Comparison of ENCODE assay signal across 11 cellular contexts in the genomic region with DNA sequence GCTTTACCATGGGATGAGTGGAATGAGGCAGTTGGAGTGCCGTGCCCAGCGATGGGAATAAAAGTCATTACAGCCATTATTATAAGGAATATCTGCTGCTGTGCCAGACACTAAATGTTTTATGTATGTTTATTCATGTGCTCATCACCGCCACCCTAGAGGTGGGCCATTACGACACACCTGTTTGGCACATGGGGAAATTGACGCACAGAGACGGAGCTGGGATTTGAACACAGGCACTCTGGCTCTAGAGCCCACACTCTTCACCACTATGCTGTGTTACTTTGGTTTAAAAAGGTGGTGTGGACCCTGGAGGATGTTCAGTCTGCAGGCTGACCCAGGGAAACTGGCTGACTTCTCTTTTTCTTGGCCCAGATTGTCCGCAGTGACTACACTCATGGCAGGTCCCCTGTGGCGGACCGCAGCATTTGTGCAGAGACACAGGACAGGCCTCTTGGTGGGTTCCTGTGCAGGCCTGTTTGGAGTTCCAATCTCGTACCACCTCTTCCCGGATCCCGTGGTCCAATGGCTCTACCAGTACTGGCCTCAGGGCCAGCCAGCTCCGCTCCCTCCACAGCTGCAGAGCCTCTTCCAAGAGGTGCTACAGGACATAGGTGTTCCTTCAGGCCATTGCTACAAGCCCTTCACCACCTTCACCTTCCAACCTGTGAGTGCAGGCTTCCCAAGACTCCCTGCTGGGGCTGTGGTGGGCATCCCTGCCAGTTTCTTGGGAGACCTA. TPM values are rescaled to one million over a fixed set of nuclear protein-coding genes. Genes with fewer than 3 reads are reported as not detected.
DNase-seq lines count a peak whose midpoint lies in the region; ATAC-seq, FAIRE-seq and TF ChIP-seq lines count a peak whose summit lies in the region.
"Had no signal": no experiment of that assay in that cellular context is flagged by ENCODE, and none has a peak within 500 bp of the region (broad histone marks: within the 10 kb centered on the region; RNA-seq: fewer than 3 reads in every experiment).

No MANE protein-coding gene starts in this region.

- no peak overlapping the region for H2BK20ac ChIP-seq in H9 (ENCODE audit: low read depth, low read length, poor library complexity, severe bottlenecking)

- no peaks in the 10 kb centered on the region for H3K27me3 Mint-ChIP-seq in CD4-positive, alpha-beta T cell
- no peaks in the 10 kb centered on the region for H3K27me3 Mint-ChIP-seq in H9 (ENCODE audit: low read depth)
- no peaks in the 10 kb centered on the region for H3K27me3 Mint-ChIP-seq in activated CD4-positive, alpha-beta memory T cell treated with anti-CD3 and anti-CD28 coated beads for 36 hours
- peaks cover 0 to 18% (median 0%) of the 10 kb centered on the region in 5 donors for H3K27me3 Mint-ChIP-seq in naive thymus-derived CD4-positive, alpha-beta T cell

- no peak overlapping the region for H2AK5ac ChIP-seq in H9 (ENCODE audit: insufficient read length, low read length)

- no peak overlapping the region for H3K9ac ChIP-seq in H9 (ENCODE audit: extremely low read depth, insufficient read length, low read length)

- H2BK15ac ChIP-seq in H9 (ENCODE audit: low read depth, low read length), result no peak overlapping the region

- peaks cover 8% of the 10 kb centered on the region; the same call in 1 of the 2 replicates for H3K79me2 ChIP-seq in H9 (ENCODE audit: insufficient read depth, low read length)

- peaks cover 7% of the 10 kb centered on the region for H3K23me2 ChIP-seq in H9 (ENCODE audit: insufficient read length, low read depth, low read length, poor library complexity, severe bottlenecking)

- H3K4me3 Mint-ChIP-seq in CD4-positive, alpha-beta T cell, result peak overlapping the region; percentile 82
- peak overlapping the region; percentile 73 to 90 for H3K4me3 Mint-ChIP-seq in H9
- H3K4me3 Mint-ChIP-seq in activated CD4-positive, alpha-beta memory T cell treated with anti-CD3 and anti-CD28 coated beads for 36 hours, result peak overlapping the region; percentile 86
- peak overlapping the region; percentile 27 to 95 (median 90) for H3K4me3 Mint-ChIP-seq in naive thymus-derived CD4-positive, alpha-beta T cell

- H3K23ac ChIP-seq in H9 (ENCODE audit: insufficient read length, low read depth, low read length), result no peak overlapping the region

- no peak overlapping the region for H3K27ac Mint-ChIP-seq in CD4-positive, alpha-beta T cell
- H3K27ac Mint-ChIP-seq in H9, result no peak overlapping the region; a peak in 1 of 7 replicates
- no peak overlapping the region for H3K27ac Mint-ChIP-seq in activated CD4-positive, alpha-beta memory T cell treated with anti-CD3 and anti-CD28 coated beads for 36 hours
- H3K27ac Mint-ChIP-seq in naive thymus-derived CD4-positive, alpha-beta T cell, result peak overlapping the region in 6 of 9 donors; percentile 19 to 97 (median 93)

- no peak for FAIRE-seq in small intestine (lab: Jason Lieb, UNC)
- FAIRE-seq: H54 had no signal

- H3K4me1 ChIP-seq in H9 (ENCODE audit: insufficient read depth, low read length), result peaks cover 4% of the 10 kb centered on the region
- H3K4me1 ChIP-seq in naive thymus-derived CD4-positive, alpha-beta T cell (ENCODE audit: control insufficient read depth in 2 of 2, insufficient read depth in 2 of 2, low read length in 2 of 2), result peaks cover 0 to 15% of the 10 kb centered on the region in 2 donors
- H3K4me1 ChIP-seq in body of pancreas, result peaks cover 17% of the 10 kb centered on the region
- peaks cover 4% of the 10 kb centered on the region in 2 donors for H3K4me1 ChIP-seq in small intestine (ENCODE audit: control insufficient read depth in 2 of 2, insufficient read depth in 1 of 2, low read depth in 1 of 2, low read length in 1 of 2)

- peaks cover 3% of the 10 kb centered on the region for H3K79me1 ChIP-seq in H9 (ENCODE audit: insufficient read depth, low read depth, low read length, poor library complexity, severe bottlenecking)

- H3K56ac ChIP-seq in H9 (ENCODE audit: insufficient read length, low read depth, low read length), result no peak overlapping the region

- no peak overlapping the region for H2BK120ac ChIP-seq in H9 (ENCODE audit: low read depth, low read length, poor library complexity, severe bottlenecking)

- H4K8ac ChIP-seq in H9 (replicated peaks; ENCODE audit: insufficient read length, low read depth, low read length), result no peak overlapping the region

- POLR2A ChIA-PET in CD4-positive, alpha-beta T cell (lab: Charles Lee), result interaction anchor here (2.2 kb wide), 1 partner anchor 14 kb away, joined by 5 read pairs; no protein-coding TSS in a partner anchor
- POLR2A ChIA-PET in activated CD4-positive, alpha-beta memory T cell treated with anti-CD3 and anti-CD28 coated beads for 36 hours (lab: Charles Lee), result no interaction called here
- POLR2A ChIA-PET in naive thymus-derived CD4-positive, alpha-beta T cell (lab: Charles Lee), result interaction anchor here (1.2 to 3.8 kb wide), 2 partner anchors 16 to 496 kb away, joined by 4 to 67 read pairs; no protein-coding TSS in a partner anchor

- no peaks in the 10 kb centered on the region for H4K20me1 ChIP-seq in H9 (ENCODE audit: control insufficient read depth, insufficient read depth, insufficient read length)

- no peak overlapping the region for H3K4ac ChIP-seq in H9 (ENCODE audit: low read depth, low read length)

- H3K18ac ChIP-seq in H9 (ENCODE audit: insufficient read length, low read depth, low read length), result no peak overlapping the region

- peaks cover 0 to 24% (median 0%) of the 10 kb centered on the region in 3 experiments for H3K36me3 ChIP-seq in naive thymus-derived CD4-positive, alpha-beta T cell (ENCODE audit: control insufficient read depth in 2 of 3, insufficient read depth in 3 of 3, low read length in 3 of 3)
- H3K36me3 ChIP-seq in body of pancreas (replicated peaks in 1 of 2; ENCODE audit: insufficient read depth in 1 of 2, low read depth in 2 of 2) (no peaks in the 10 kb centered on the region), small intestine (ENCODE audit: control insufficient read depth in 2 of 2, insufficient read depth in 2 of 2, low read length in 2 of 2) (no peaks in the 10 kb centered on the region)

- H3K9me3 Mint-ChIP-seq in CD4-positive, alpha-beta T cell, result no peaks in the 10 kb centered on the region
- H3K9me3 Mint-ChIP-seq in H9, result peaks cover 0 to 3% of the 10 kb centered on the region in 2 experiments; a peak in 1 of 5 replicates
- H3K9me3 Mint-ChIP-seq in activated CD4-positive, alpha-beta memory T cell treated with anti-CD3 and anti-CD28 coated beads for 36 hours, result no peaks in the 10 kb centered on the region
- peaks cover 0 to 9% (median 0%) of the 10 kb centered on the region in 11 donors for H3K9me3 Mint-ChIP-seq in naive thymus-derived CD4-positive, alpha-beta T cell

- H3K27ac ChIP-seq in CD4-positive, alpha-beta T cell (ENCODE audit: low read depth, low read length), result no peak overlapping the region
- H3K27ac ChIP-seq in H9 (ENCODE audit: insufficient read length, low read depth, low read length), result no peak overlapping the region
- H3K27ac ChIP-seq in naive thymus-derived CD4-positive, alpha-beta T cell (ENCODE audit: low read depth, low read length), result no peak overlapping the region
- no peak overlapping the region for H3K27ac ChIP-seq in body of pancreas
- no peak overlapping the region for H3K27ac ChIP-seq in small intestine (ENCODE audit: low read depth in 1 of 2, low read length in 1 of 2)

- H3K9me3 ChIP-seq in CD4-positive, alpha-beta T cell (ENCODE audit: control insufficient read depth, low read length), result no peaks in the 10 kb centered on the region
- no peaks in the 10 kb centered on the region for H3K9me3 ChIP-seq in H9 (ENCODE audit: control insufficient read depth, low read depth, low read length)
- H3K9me3 ChIP-seq in naive thymus-derived CD4-positive, alpha-beta T cell (ENCODE audit: control insufficient read depth in 2 of 3, low read length in 3 of 3), result no peaks in the 10 kb centered on the region
- H3K9me3 ChIP-seq in body of pancreas, result no peaks in the 10 kb centered on the region
- no peaks in the 10 kb centered on the region for H3K9me3 ChIP-seq in small intestine (ENCODE audit: control insufficient read depth, low read depth)

- H3K27me3 ChIP-seq in CD4-positive, alpha-beta T cell (ENCODE audit: control insufficient read depth, insufficient read depth, low read length), result no peaks in the 10 kb centered on the region
- H3K27me3 ChIP-seq in H9 (ENCODE audit: insufficient read depth, low read length) (no peaks in the 10 kb centered on the region), body of pancreas (no peaks in the 10 kb centered on the region), small intestine (ENCODE audit: control insufficient read depth in 2 of 2, insufficient read depth in 2 of 2, low read length in 2 of 2) (no peaks in the 10 kb centered on the region)
- H3K27me3 ChIP-seq in naive thymus-derived CD4-positive, alpha-beta T cell (ENCODE audit: control insufficient read depth in 2 of 2, insufficient read depth in 2 of 2, low read length in 2 of 2), result no peaks in the 10 kb centered on the region

- peaks cover 55% of the 10 kb centered on the region for H3K36me3 Mint-ChIP-seq in CD4-positive, alpha-beta T cell (ENCODE audit: low read depth)
- peaks cover 22 to 28% (median 27%) of the 10 kb centered on the region in 3 experiments for H3K36me3 Mint-ChIP-seq in H9 (ENCODE audit: insufficient read depth in 1 of 3, low read depth in 3 of 3)
- H3K36me3 Mint-ChIP-seq in activated CD4-positive, alpha-beta memory T cell treated with anti-CD3 and anti-CD28 coated beads for 36 hours, result peaks cover 4% of the 10 kb centered on the region
- H3K36me3 Mint-ChIP-seq in naive thymus-derived CD4-positive, alpha-beta T cell, result peaks cover 0 to 13% (median 3%) of the 10 kb centered on the region in 5 donors

- H2AFZ ChIP-seq in H9 (ENCODE audit: low read length), result no peak overlapping the region

- H3T11ph ChIP-seq in H9 (ENCODE audit: low read length), result no peak overlapping the region

- no peak overlapping the region for H4K5ac ChIP-seq in H9 (ENCODE audit: insufficient read length, low read depth, low read length)

- TF ChIP-seq POLR2A in body of pancreas (IDR thresholded peaks at IDR 0.05) (no peak), erythroblast (IDR thresholded peaks at IDR 0.05; ENCODE audit: low read length) (no peak)

- intact Hi-C loops in CD4-positive, alpha-beta T cell (cut with DNase I, micrococcal nuclease), result loop anchor here in 1 of 2 experiments (5.0 kb wide), 2 partner anchors 542 to 572 kb away; partner anchors contain the start of genes RALB and TMEM185B
- intact Hi-C loops in activated CD4-positive, alpha-beta memory T cell treated with anti-CD3 and anti-CD28 coated beads for 36 hours (cut with micrococcal nuclease), result no loop called here
- intact Hi-C loops in naive thymus-derived CD4-positive, alpha-beta T cell (cut with micrococcal nuclease), result no loop called here
- intact Hi-C loops in body of pancreas (cut with DNase I), result no loop called here

- H2BK12ac ChIP-seq in H9 (ENCODE audit: insufficient read length, low read depth, low read length), result no peak overlapping the region

- TF ChIP-seq CTCF in CD4-positive, alpha-beta T cell (IDR thresholded peaks at IDR 0.05), result no peak
- TF ChIP-seq CTCF in H9 (conservative IDR thresholded peaks at IDR 0.05) (no peak), body of pancreas (IDR thresholded peaks at IDR 0.05) (no peak)

- no CpG with 5 or more reads among the region's 13 CpGs for whole genome bisulfite sequencing in H9 (ENCODE audit: extremely low coverage, insufficient read length, low lambda C conversion rate)
- 95 to 99% methylated on average over 9 to 12 of the region's 13 CpGs for WGBS in body of pancreas, 2 donors
- 93 to 96% (median 96%) methylated on average over 13 of the region's 13 CpGs for WGBS in small intestine, 3 donors

- H3K4me2 ChIP-seq in H9 (ENCODE audit: insufficient read depth, insufficient read length, low read length), result peak overlapping the region; percentile 95

- CTCF ChIA-PET in CD4-positive, alpha-beta T cell (lab: Charles Lee), result interaction anchor here (0.9 kb wide), 1 partner anchor 22 kb away, joined by 3 read pairs; no protein-coding TSS in a partner anchor
- CTCF ChIA-PET in activated CD4-positive, alpha-beta memory T cell treated with anti-CD3 and anti-CD28 coated beads for 36 hours (lab: Charles Lee), result interaction anchor here (1.0 kb wide), 1 partner anchor 22 kb away, joined by 3 read pairs; no protein-coding TSS in a partner anchor
- CTCF ChIA-PET in naive thymus-derived CD4-positive, alpha-beta T cell (lab: Charles Lee), result no interaction called here

- H2BK5ac ChIP-seq in H9 (ENCODE audit: insufficient read length, low read length), result no peak overlapping the region

- no peak for DNase-seq in CD4-positive, alpha-beta T cell
- DNase-seq in H9 (no peak), body of pancreas (no peak), mucosa of gallbladder (ENCODE audit: low spot score) (no peak), small intestine (no peak), erythroblast (lab: John Stamatoyannopoulos, UW) (no peak)
- no peak for DNase-seq in activated CD4-positive, alpha-beta memory T cell treated with anti-CD3 and anti-CD28 coated beads for 36 hours
- no peak for DNase-seq in naive thymus-derived CD4-positive, alpha-beta T cell
- DNase-seq: NCI-H2107, T1000 had no signal

- H3K14ac ChIP-seq in H9 (ENCODE audit: insufficient read depth, low read length), result no peak overlapping the region

- ATAC-seq in CD4-positive, alpha-beta T cell (ENCODE audit: poor library complexity), result no peak
- no peak for ATAC-seq in naive thymus-derived CD4-positive, alpha-beta T cell
- no peak for ATAC-seq in body of pancreas

- H3K4me1 Mint-ChIP-seq in CD4-positive, alpha-beta T cell (ENCODE audit: low read depth), result peaks cover 46% of the 10 kb centered on the region
- peaks cover 44 to 47% of the 10 kb centered on the region in 2 experiments for H3K4me1 Mint-ChIP-seq in H9
- H3K4me1 Mint-ChIP-seq in activated CD4-positive, alpha-beta memory T cell treated with anti-CD3 and anti-CD28 coated beads for 36 hours (ENCODE audit: low read depth), result peaks cover 35% of the 10 kb centered on the region
- H3K4me1 Mint-ChIP-seq in naive thymus-derived CD4-positive, alpha-beta T cell, result peaks cover 25 to 50% (median 38%) of the 10 kb centered on the region in 7 donors

- no peak overlapping the region for H3K4me3 ChIP-seq in naive thymus-derived CD4-positive, alpha-beta T cell (ENCODE audit: low read length)
- no peak overlapping the region for H3K4me3 ChIP-seq in body of pancreas
- no peak overlapping the region for H3K4me3 ChIP-seq in small intestine (ENCODE audit: low read depth in 1 of 2, low read length in 2 of 2)

- H4K91ac ChIP-seq in H9 (ENCODE audit: insufficient read length, low read depth, low read length), result no peak overlapping the region

RNA-seq across cellular contexts. Expression of gene TMEM177, which starts 1.6 kb away (rescaled TPM):
- 1 to 10 TPM; 3.6 to 4.0 TPM for total RNA-seq in CD4-positive, alpha-beta T cell
- total RNA-seq in H9 (2021), result 26.4 and 28.4 TPM in 2 replicates
- total RNA-seq in activated CD4-positive, alpha-beta memory T cell treated with anti-CD3 and anti-CD28 coated beads for 36 hours, result 10 to 100 TPM; 13.5 to 14.9 TPM
- 10 to 100 TPM in 3 of 5 experiments, 1 to 10 TPM in 2; 5.5 to 38.1 (median 11.6) TPM for total RNA-seq in naive thymus-derived CD4-positive, alpha-beta T cell
- polyA plus RNA-seq in naive thymus-derived CD4-positive, alpha-beta T cell, result 10 to 100 TPM; 15.4 to 27.6 TPM
- 1 to 10 TPM; 6.0 to 7.6 TPM for total RNA-seq in body of pancreas
- 18.9 TPM for total RNA-seq in mucosa of gallbladder
- 10 to 100 TPM; 19.5 to 28.9 (median 27.1) TPM for polyA plus RNA-seq in small intestine

Comparison
In these comparisons a context has a peak if more than half of its experiments do, and no peak if none do; other contexts are left out.
1. H3K27ac Mint-ChIP-seq: peak in naive thymus-derived CD4-positive, alpha-beta T cell (6 of 9); none in CD4-positive, alpha-beta T cell (single experiment), H9 (0 of 3) and activated CD4-positive, alpha-beta memory T cell treated with anti-CD3 and anti-CD28 coated beads for 36 hours (single experiment).
2. Peak in every context shown above with its lines, with median percentiles within 50 percentile points of each other: H3K4me3 Mint-ChIP-seq.